11 cellular contexts compared by ENCODE assay signal in the genomic region with DNA sequence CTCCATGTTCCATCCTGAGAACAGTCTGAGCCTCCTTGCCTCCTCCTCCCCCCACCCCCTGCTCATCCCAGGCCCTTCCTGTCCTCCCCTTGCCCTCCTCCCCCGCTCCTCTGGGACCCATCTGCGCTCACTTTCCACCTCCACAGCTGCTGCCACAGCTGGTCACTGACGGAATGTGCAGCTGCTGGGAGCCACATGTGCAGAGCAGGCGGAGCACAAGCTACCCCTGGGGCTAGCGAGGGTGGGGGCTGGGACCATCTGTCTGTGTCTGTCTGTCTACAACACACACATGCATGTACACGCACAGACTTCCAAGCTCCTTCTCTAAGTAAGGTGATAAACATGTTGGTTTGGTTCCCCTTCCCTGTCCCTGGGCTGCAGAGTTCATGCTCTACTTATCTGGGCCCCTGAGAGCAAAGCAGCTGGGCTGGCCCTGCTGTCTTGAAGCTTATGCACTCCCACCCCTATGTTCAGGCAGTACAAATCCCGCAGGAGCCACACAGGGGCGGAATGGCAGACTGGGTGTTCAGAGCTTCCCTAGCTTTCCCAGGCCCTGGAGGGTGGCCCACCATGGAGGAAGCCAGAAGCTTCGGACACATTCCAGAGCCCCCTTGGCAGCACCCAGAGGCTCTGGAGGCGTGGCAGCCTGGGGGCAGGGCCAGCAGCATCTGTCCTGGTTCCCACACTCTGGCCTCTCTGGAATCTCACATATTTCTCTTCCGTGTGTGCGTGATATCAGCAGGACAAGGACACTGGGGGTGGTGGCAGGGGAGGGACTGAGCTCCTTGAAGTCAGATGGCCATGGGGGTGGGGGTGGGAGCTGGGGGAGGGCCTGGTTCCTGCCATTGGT. TPM values are rescaled to one million over a fixed set of nuclear protein-coding genes. Genes with fewer than 3 reads are reported as not detected.
DNase-seq lines count a peak whose midpoint lies in the region; FAIRE-seq and TF ChIP-seq lines count a peak whose summit lies in the region.
"Had no signal": no experiment of that assay in that cellular context is flagged by ENCODE, and none has a peak within 500 bp of the region (broad histone marks: within the 10 kb centered on the region; RNA-seq: fewer than 3 reads in every experiment).

No MANE protein-coding gene starts in this region.

- H3K27ac Mint-ChIP-seq in T-helper 2 cell treated with Interferon-gamma antibody and Interleukin-4, amounts not matched to agents 5 μg/mL and 100 μg/mL, for 36 hours, result no peak overlapping the region
- H3K27ac Mint-ChIP-seq: activated naive CD4-positive, alpha-beta T cell treated with anti-CD3 and anti-CD28 coated beads, Interleukin-2, amount 50 U/mL, for 24 hours; naive thymus-derived CD4-positive, alpha-beta T cell had no signal

- H3K4me1 Mint-ChIP-seq in T-helper 2 cell treated with Interferon-gamma antibody and Interleukin-4, amounts not matched to agents 5 μg/mL and 100 μg/mL, for 36 hours (ENCODE audit: low read depth), result no peaks in the 10 kb centered on the region
- H3K4me1 Mint-ChIP-seq: activated naive CD4-positive, alpha-beta T cell treated with anti-CD3 and anti-CD28 coated beads, Interleukin-2, amount 50 U/mL, for 24 hours; naive thymus-derived CD4-positive, alpha-beta T cell had no signal

- H3K27ac ChIP-seq in skin epidermis, result peak overlapping the region in 11 of 21 experiments; percentile 19 to 61 (median 42)

- no peaks in the 10 kb centered on the region for H3K9me3 Mint-ChIP-seq in T-helper 2 cell treated with Interferon-gamma antibody and Interleukin-4, amounts not matched to agents 5 μg/mL and 100 μg/mL, for 36 hours
- H3K9me3 Mint-ChIP-seq: activated naive CD4-positive, alpha-beta T cell treated with anti-CD3 and anti-CD28 coated beads, Interleukin-2, amount 50 U/mL, for 24 hours had no signal

- H3K4me3 Mint-ChIP-seq in T-helper 2 cell treated with Interferon-gamma antibody and Interleukin-4, amounts not matched to agents 5 μg/mL and 100 μg/mL, for 36 hours, result no peak overlapping the region
- H3K4me3 Mint-ChIP-seq: activated naive CD4-positive, alpha-beta T cell treated with anti-CD3 and anti-CD28 coated beads, Interleukin-2, amount 50 U/mL, for 24 hours; naive thymus-derived CD4-positive, alpha-beta T cell had no signal

- no peak for TF ChIP-seq POLR2A in GM12892 (IDR thresholded peaks at IDR 0.05; ENCODE audit: low read depth, low read length)

- peak; percentile 24 for DNase-seq in GM12865 (ENCODE audit: low read depth)
- peak; percentile 65 for DNase-seq in amniotic epithelial cell (ENCODE audit: low read depth)
- DNase-seq in hepatic stellate cell (ENCODE audit: low spot score), result peak; percentile 83
- no peak for DNase-seq in T-helper 2 cell
- DNase-seq in T-helper 2 cell treated with Interferon-gamma antibody and Interleukin-4, amounts not matched to agents 5 μg/mL and 100 μg/mL, for 36 hours (ENCODE audit: low spot score), result no peak
- DNase-seq in NCI-H2081 treated with DMSO at 0.1 percent for 48 hours (lab: John Stamatoyannopoulos, UW), result no peak
- DNase-seq in GM12892 (ENCODE audit: insufficient read length), result no peak
- DNase-seq: naive thymus-derived CD4-positive, alpha-beta T cell had no signal

- TF ChIP-seq CTCF in GM12865 (IDR thresholded peaks at IDR 0.05; ENCODE audit: insufficient read depth, low read depth, low read length, missing control alignments), result no peak

- H3K36me3 Mint-ChIP-seq in T-helper 2 cell treated with Interferon-gamma antibody and Interleukin-4, amounts not matched to agents 5 μg/mL and 100 μg/mL, for 36 hours (ENCODE audit: low read depth), result no peaks in the 10 kb centered on the region
- H3K36me3 Mint-ChIP-seq: activated naive CD4-positive, alpha-beta T cell treated with anti-CD3 and anti-CD28 coated beads, Interleukin-2, amount 50 U/mL, for 24 hours; naive thymus-derived CD4-positive, alpha-beta T cell had no signal

- FAIRE-seq in GM12892 (lab: Jason Lieb, UNC), result no peak

- peaks cover 13% of the 10 kb centered on the region for H3K27me3 Mint-ChIP-seq in T-helper 2 cell treated with Interferon-gamma antibody and Interleukin-4, amounts not matched to agents 5 μg/mL and 100 μg/mL, for 36 hours (ENCODE audit: low read depth)
- H3K27me3 Mint-ChIP-seq: activated naive CD4-positive, alpha-beta T cell treated with anti-CD3 and anti-CD28 coated beads, Interleukin-2, amount 50 U/mL, for 24 hours had no signal

- H3K4me3 ChIP-seq in GM12865 (ENCODE audit: low read depth, low read length), result no peak overlapping the region
- no peak overlapping the region for H3K4me3 ChIP-seq in skin epidermis
- H3K4me3 ChIP-seq: thyroid gland had no signal

RNA-seq across cellular contexts. Expression of a gene that starts 7.0 kb away (rescaled TPM):
- 0.11 TPM for polyA plus RNA-seq in GM12892 (2012; ENCODE audit: missing spikeins)

RNA-seq across cellular contexts. Expression of a gene that starts 25.4 kb away (rescaled TPM):
- 1.1 TPM for polyA plus RNA-seq in GM12892 (2012; ENCODE audit: missing spikeins)
- polyA plus RNA-seq: naive thymus-derived CD4-positive, alpha-beta T cell had no signal

RNA-seq across cellular contexts. Expression of a gene that starts 44.8 kb away (rescaled TPM):
- 1.1 TPM for polyA plus RNA-seq in GM12892 (2012; ENCODE audit: missing spikeins)

Comparison
In these comparisons a context has a peak if more than half of its experiments do, and no peak if none do; other contexts are left out.
1. DNase-seq: peak in GM12865 (single experiment), amniotic epithelial cell (single experiment) and hepatic stellate cell (single experiment); none in T-helper 2 cell (0 of 5), T-helper 2 cell treated with Interferon-gamma antibody and Interleukin-4, amounts not matched to agents 5 μg/mL and 100 μg/mL, for 36 hours (single experiment), NCI-H2081 treated with DMSO at 0.1 percent for 48 hours (single experiment) and GM12892 (single experiment).